Comparison of ENCODE assay signal across 1 cellular context in the genomic region with DNA sequence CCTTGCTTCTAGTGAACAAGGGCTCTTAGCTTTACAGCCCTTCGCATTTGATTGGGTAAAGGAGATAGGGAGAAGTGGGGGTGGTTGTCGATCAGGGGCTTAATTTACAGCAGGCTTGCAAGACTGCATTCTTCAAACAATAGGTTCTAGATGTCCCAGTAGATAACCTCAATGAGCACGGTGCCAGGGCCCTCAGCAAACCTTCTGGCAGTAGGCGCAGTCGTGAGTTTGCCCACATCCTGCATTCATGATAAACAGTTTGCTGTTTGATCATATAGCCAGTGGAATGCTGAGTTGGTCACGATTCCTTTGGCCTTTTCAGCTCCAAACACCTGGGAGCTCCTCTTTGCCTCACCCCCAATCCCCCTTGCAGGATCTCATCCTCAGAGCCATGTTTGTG.
TF ChIP-seq lines count a peak whose summit lies in the region.

No MANE protein-coding gene starts in this region.

TF ChIP-seq in HepG2, 621 proteins besides CTCF, POLR2A, EP300 and RAD21:
- TF ChIP-seq ZFP41 (CRISPR knock-in tag; IDR thresholded peaks at IDR 0.05; ENCODE audit: borderline replicate concordance) (0 out of 2 replicates have a peak, but pooled peaks have one; percentile 37), ZNF780A (CRISPR knock-in tag; IDR thresholded peaks at IDR 0.05) (0 out of 2 replicates have a peak, but pooled peaks have one; percentile 0), FUBP1 (CRISPR knock-in tag; IDR thresholded peaks at IDR 0.05; ENCODE audit: borderline replicate concordance) (0 out of 2 replicates have a peak, but pooled peaks have one; percentile 63), ZNF547 (CRISPR knock-in tag; IDR thresholded peaks at IDR 0.05) (0 out of 2 replicates have a peak, but pooled peaks have one; percentile 36), SMARCE1 (IDR thresholded peaks at IDR 0.05; ENCODE audit: borderline replicate concordance) (no peak), DMAP1 (CRISPR knock-in tag; IDR thresholded peaks at IDR 0.05) (0 out of 2 replicates have a peak, but pooled peaks have one; percentile 9), ZNF766 (CRISPR knock-in tag; IDR thresholded peaks at IDR 0.05; ENCODE audit: borderline replicate concordance) (no peak), ZFP82 (CRISPR knock-in tag; IDR thresholded peaks at IDR 0.05; ENCODE audit: borderline replicate concordance) (no peak)
- TF ChIP-seq, protein P1, sequence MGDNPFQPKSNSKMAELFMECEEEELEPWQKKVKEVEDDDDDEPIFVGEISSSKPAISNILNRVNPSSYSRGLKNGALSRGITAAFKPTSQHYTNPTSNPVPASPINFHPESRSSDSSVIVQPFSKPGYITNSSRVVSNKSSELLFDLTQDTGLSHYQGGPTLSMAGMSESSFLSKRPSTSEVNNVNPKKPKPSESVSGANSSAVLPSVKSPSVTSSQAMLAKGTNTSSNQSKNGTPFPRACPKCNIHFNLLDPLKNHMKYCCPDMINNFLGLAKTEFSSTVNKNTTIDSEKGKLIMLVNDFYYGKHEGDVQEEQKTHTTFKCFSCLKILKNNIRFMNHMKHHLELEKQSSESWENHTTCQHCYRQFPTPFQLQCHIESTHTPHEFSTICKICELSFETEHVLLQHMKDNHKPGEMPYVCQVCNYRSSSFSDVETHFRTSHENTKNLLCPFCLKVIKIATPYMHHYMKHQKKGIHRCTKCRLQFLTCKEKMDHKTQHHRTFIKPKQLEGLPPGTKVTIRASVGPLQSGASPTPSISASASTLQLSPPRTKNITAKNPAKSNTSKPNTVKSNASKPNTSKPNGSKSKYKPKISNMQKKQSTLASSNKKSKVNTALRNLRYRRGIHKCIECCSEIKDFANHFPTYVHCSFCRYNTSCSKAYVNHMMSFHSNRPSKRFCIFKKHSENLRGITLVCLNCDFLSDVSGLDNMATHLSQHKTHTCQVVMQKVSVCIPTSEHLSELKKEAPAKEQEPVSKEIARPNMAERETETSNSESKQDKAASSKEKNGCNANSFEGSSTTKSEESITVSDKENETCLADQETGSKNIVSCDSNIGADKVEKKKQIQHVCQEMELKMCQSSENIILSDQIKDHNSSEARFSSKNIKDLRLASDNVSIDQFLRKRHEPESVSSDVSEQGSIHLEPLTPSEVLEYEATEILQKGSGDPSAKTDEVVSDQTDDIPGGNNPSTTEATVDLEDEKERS (CRISPR knock-in tag; IDR thresholded peaks at IDR 0.05): peak; percentile 46; the same call in 1 of the 2 replicates
